Comparison of ENCODE assay signal across 16 cellular contexts in the genomic region with DNA sequence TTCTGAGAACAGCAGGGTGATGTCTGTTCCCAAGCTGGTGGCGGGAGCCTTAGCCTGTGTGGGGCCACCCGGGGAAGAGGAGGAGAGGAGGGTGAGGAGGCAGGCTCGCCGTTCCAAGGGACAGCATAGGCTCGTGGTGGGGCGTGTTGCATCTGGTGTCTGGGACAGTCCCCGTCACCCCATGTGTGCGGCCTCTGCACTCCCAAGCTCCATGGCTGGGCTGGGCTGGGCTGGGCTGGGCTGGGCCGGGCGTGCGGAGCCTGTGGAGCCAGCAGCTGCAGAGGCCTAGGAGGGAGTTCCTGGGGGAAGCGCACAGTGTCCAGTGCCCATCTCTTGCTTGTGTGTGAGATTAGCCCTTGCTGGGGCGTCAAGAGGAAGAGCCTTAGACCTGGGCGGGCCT. TPM values are rescaled to one million over a fixed set of nuclear protein-coding genes. Genes with fewer than 3 reads are reported as not detected.
DNase-seq lines count a peak whose midpoint lies in the region; ATAC-seq, FAIRE-seq and TF ChIP-seq lines count a peak whose summit lies in the region.
"Had no signal": no experiment of that assay in that cellular context is flagged by ENCODE, and none has a peak within 500 bp of the region (broad histone marks: within the 10 kb centered on the region; RNA-seq: fewer than 3 reads in every experiment).

No MANE protein-coding gene starts in this region.

- CTCF ChIA-PET in H1 (lab: Charles Lee; ENCODE audit: partially characterized antibody) (interaction anchor here (0.7 to 4.4 kb wide), 16 partner anchors 9 to 161 kb away, joined by 3 to 28 read pairs (median 3); a partner anchor contains a TSS), OCI-LY7 (lab: Charles Lee; ENCODE audit: unreplicated experiment) (no interaction called here)

- POLR2A ChIA-PET in H1 (lab: Charles Lee; ENCODE audit: partially characterized antibody), result interaction anchor here (0.7 to 4.8 kb wide), 6 partner anchors 9 to 91 kb away, joined by 3 to 30 read pairs (median 4); a partner anchor contains a TSS
- POLR2A ChIA-PET in OCI-LY7 (lab: Charles Lee), result no interaction called here

- peaks cover 96 to 100% (median 100%) of the 10 kb centered on the region in 10 experiments for H3K4me1 ChIP-seq in BLaER1 treated with 17β-estradiol and CSF1 and Interleukin-3, amounts not matched to agents 10 nM and 100 nM
- H3K4me1 ChIP-seq in HUES48 (ENCODE audit: control insufficient read depth, insufficient read depth, low read length) (peaks cover 12% of the 10 kb centered on the region; the same call in 1 of the 2 replicates), H1 (replicated peaks in 1 of 4; ENCODE audit: control insufficient read depth in 3 of 4, insufficient read depth in 4 of 4, low read length in 3 of 4) (peaks cover 0 to 17% (median 14%) of the 10 kb centered on the region in 4 experiments; a peak in 5 of 7 replicates), neural progenitor cell (peaks cover 24% of the 10 kb centered on the region), OCI-LY7 (ENCODE audit: insufficient read depth, low read length, poor library complexity, severe bottlenecking) (peaks cover 26% of the 10 kb centered on the region), aorta (ENCODE audit: control insufficient read depth in 1 of 2, insufficient read depth in 2 of 2, low read length in 2 of 2) (no peaks in the 10 kb centered on the region)
- H3K4me1 ChIP-seq: SJSA1 had no signal

- peak overlapping the region; percentile 90 to 99 (median 95) for H3K4me2 ChIP-seq in BLaER1 treated with 17β-estradiol and CSF1 and Interleukin-3, amounts not matched to agents 10 nM and 100 nM
- H3K4me2 ChIP-seq in H1 (ENCODE audit: insufficient read depth in 1 of 2, low read depth in 2 of 2, low read length in 2 of 2) (no peak overlapping the region), neural progenitor cell (no peak overlapping the region), OCI-LY7 (ENCODE audit: low read length) (no peak overlapping the region)

- H2AFZ ChIP-seq in H1 (ENCODE audit: low read length) (no peak overlapping the region), neural progenitor cell (replicated peaks) (no peak overlapping the region), OCI-LY7 (ENCODE audit: low read length) (no peak overlapping the region)

- TF ChIP-seq CTCF in H1 (IDR thresholded peaks at IDR 0.05; ENCODE audit: control extremely low read depth in 1 of 3, insufficient read depth in 1 of 3, low read depth in 1 of 3, low read length in 3 of 3) (no peak), neural progenitor cell (IDR thresholded peaks at IDR 0.05) (no peak), OCI-LY7 (conservative IDR thresholded peaks at IDR 0.05; ENCODE audit: low read length) (no peak)

- H4K5ac ChIP-seq in H1 (ENCODE audit: insufficient read length, low read depth, low read length), result no peak overlapping the region

- H2AK5ac ChIP-seq in H1 (ENCODE audit: low read depth, low read length), result no peak overlapping the region

- no peak for TF ChIP-seq POLR2A in H1 (IDR thresholded peaks at IDR 0.05; ENCODE audit: control extremely low read depth in 1 of 2, low read depth in 2 of 2, low read length in 2 of 2)

- H3K9me2 ChIP-seq in OCI-LY7 (ENCODE audit: insufficient read depth, low read length), result no peaks in the 10 kb centered on the region

- H4K8ac ChIP-seq in H1 (ENCODE audit: extremely low read depth, insufficient read depth, low read length), result no peak overlapping the region

- H3K4ac ChIP-seq in H1 (replicated peaks; ENCODE audit: insufficient read length, low read depth, low read length), result no peak overlapping the region

- no peak overlapping the region for H4K91ac ChIP-seq in H1 (replicated peaks; ENCODE audit: insufficient read length, low read length)

- no peak overlapping the region for H3K14ac ChIP-seq in H1 (ENCODE audit: insufficient read length)

- H3K36me3 ChIP-seq in BLaER1 treated with 17β-estradiol and CSF1 and Interleukin-3, amounts not matched to agents 10 nM and 100 nM, result no peaks in the 10 kb centered on the region
- H3K36me3 ChIP-seq in HUES48 (ENCODE audit: control insufficient read depth, insufficient read depth, low read length), result no peaks in the 10 kb centered on the region
- no peaks in the 10 kb centered on the region for H3K36me3 ChIP-seq in H1 (ENCODE audit: control insufficient read depth in 2 of 4, insufficient read depth in 4 of 4, low read length in 3 of 4)
- no peaks in the 10 kb centered on the region for H3K36me3 ChIP-seq in neural progenitor cell
- no peaks in the 10 kb centered on the region for H3K36me3 ChIP-seq in OCI-LY7 (ENCODE audit: insufficient read depth, low read length)
- H3K36me3 ChIP-seq in aorta (ENCODE audit: control insufficient read depth in 1 of 2, insufficient read depth in 2 of 2, low read length in 1 of 2), result no peaks in the 10 kb centered on the region
- H3K36me3 ChIP-seq: SJSA1 had no signal

- TF ChIP-seq EP300 in H1 (IDR thresholded peaks at IDR 0.05; ENCODE audit: borderline replicate concordance in 1 of 2, low read depth in 2 of 2, low read length in 2 of 2), result no peak

- peak overlapping the region in 8 of 11 experiments; percentile 15 to 85 (median 58); a peak in 8 of 22 replicates for H3K9ac ChIP-seq in BLaER1 treated with 17β-estradiol and CSF1 and Interleukin-3, amounts not matched to agents 10 nM and 100 nM
- H3K9ac ChIP-seq in HUES48 (ENCODE audit: low read depth, low read length) (no peak overlapping the region), H1 (replicated peaks in 1 of 4; ENCODE audit: extremely low read depth in 1 of 4, low read depth in 3 of 4, low read length in 3 of 4) (no peak overlapping the region), neural progenitor cell (no peak overlapping the region)

- no peak overlapping the region for H3K56ac ChIP-seq in H1 (replicated peaks; ENCODE audit: insufficient read length, low read depth, low read length)

- H3K9me3 ChIP-seq in BLaER1 treated with 17β-estradiol and CSF1 and Interleukin-3, amounts not matched to agents 10 nM and 100 nM (replicated peaks in 1 of 11), result no peaks in the 10 kb centered on the region
- H3K9me3 ChIP-seq in HUES48 (ENCODE audit: control insufficient read depth, insufficient read depth, low read length), result no peaks in the 10 kb centered on the region
- no peaks in the 10 kb centered on the region for H3K9me3 ChIP-seq in H1 (ENCODE audit: insufficient read depth in 2 of 2, low read depth in 1 of 2, low read length in 1 of 2)
- H3K9me3 ChIP-seq in neural progenitor cell (ENCODE audit: low read depth), result no peaks in the 10 kb centered on the region
- no peaks in the 10 kb centered on the region for H3K9me3 ChIP-seq in OCI-LY7 (ENCODE audit: low read length)
- H3K9me3 ChIP-seq in aorta (ENCODE audit: control insufficient read depth, low read length), result no peaks in the 10 kb centered on the region
- H3K9me3 ChIP-seq: SJSA1 had no signal

- peak overlapping the region; percentile 6 for H3K4me3 Mint-ChIP-seq in neural progenitor cell
- H3K4me3 Mint-ChIP-seq in activated CD4-positive, alpha-beta T cell treated with anti-CD3 and anti-CD28 coated beads, Interleukin-2, amount 10 ng/mL, durations not matched to agents 24 days and 14 days, result no peak overlapping the region

- H3K18ac ChIP-seq in H1 (ENCODE audit: extremely low read depth, low read length), result no peak overlapping the region

- H3K4me1 Mint-ChIP-seq in neural progenitor cell, result peaks cover 59% of the 10 kb centered on the region
- H3K4me1 Mint-ChIP-seq in activated CD4-positive, alpha-beta T cell treated with anti-CD3 and anti-CD28 coated beads, Interleukin-2, amount 10 ng/mL, durations not matched to agents 24 days and 14 days, result peaks cover 5% of the 10 kb centered on the region

- H3K27me3 ChIP-seq in BLaER1 treated with 17β-estradiol and CSF1 and Interleukin-3, amounts not matched to agents 10 nM and 100 nM, result peaks cover 0 to 21% (median 0%) of the 10 kb centered on the region in 11 experiments; a peak in 4 of 22 replicates
- no peaks in the 10 kb centered on the region for H3K27me3 ChIP-seq in HUES48 (ENCODE audit: control insufficient read depth, insufficient read depth, low read length)
- H3K27me3 ChIP-seq in H1 (replicated peaks in 1 of 4; ENCODE audit: control insufficient read depth in 3 of 4, extremely low read depth in 1 of 4, insufficient read depth in 3 of 4, low read length in 3 of 4), result no peaks in the 10 kb centered on the region
- no peaks in the 10 kb centered on the region for H3K27me3 ChIP-seq in neural progenitor cell
- no peaks in the 10 kb centered on the region for H3K27me3 ChIP-seq in aorta (ENCODE audit: control insufficient read depth in 1 of 2, insufficient read depth in 2 of 2, low read length in 1 of 2)
- H3K27me3 ChIP-seq: SJSA1 had no signal

- no peaks in the 10 kb centered on the region for H3K9me3 Mint-ChIP-seq in neural progenitor cell
- no peaks in the 10 kb centered on the region for H3K9me3 Mint-ChIP-seq in activated CD4-positive, alpha-beta T cell treated with anti-CD3 and anti-CD28 coated beads, Interleukin-2, amount 10 ng/mL, durations not matched to agents 24 days and 14 days

- WGBS in H1 (ENCODE audit: extremely low coverage in 1 of 2, insufficient coverage in 1 of 2, insufficient read length in 1 of 2, insufficient replicate concordance in 2 of 2, low coverage in 1 of 2, low lambda C conversion rate in 2 of 2, missing lambda C conversion rate in 1 of 2), 2 experiments, result 93% methylated on average over 11 of the region's 14 CpGs; no CpG with 5 or more reads in 1 of the 2 experiments
- WGBS in aorta, 2 donors, result 93 to 97% methylated on average over 10 to 14 of the region's 14 CpGs

- DNase-seq in H1 (ENCODE audit: low read depth in 1 of 2, low spot score in 2 of 2) (no peak), neural progenitor cell (ENCODE audit: low spot score) (no peak), OCI-LY7 (ENCODE audit: low spot score) (no peak), aorta (no peak)
- DNase-seq in activated CD4-positive, alpha-beta T cell treated with anti-CD3 and anti-CD28 coated beads, Interleukin-2, amount 10 ng/mL, durations not matched to agents 24 days and 14 days, result no peak
- DNase-seq in activated naive CD4-positive, alpha-beta T cell treated with anti-CD3 and anti-CD28 coated beads, Interleukin-2, amount 50 U/mL, for 16 hours, result no peak
- DNase-seq: C1 segment of cervical spinal cord, NCI-H1105, NCI-H1694 treated with DMSO at 0.1 percent for 48 hours, NCI-H345, NCI-H748 treated with DMSO at 0.1 percent for 48 hours had no signal

- no peaks in the 10 kb centered on the region for H3K23me2 ChIP-seq in H1 (ENCODE audit: low read depth, low read length)

- peaks cover 5% of the 10 kb centered on the region for H3K36me3 Mint-ChIP-seq in neural progenitor cell
- H3K36me3 Mint-ChIP-seq in activated CD4-positive, alpha-beta T cell treated with anti-CD3 and anti-CD28 coated beads, Interleukin-2, amount 10 ng/mL, durations not matched to agents 24 days and 14 days (ENCODE audit: low read depth), result no peaks in the 10 kb centered on the region

- no peak overlapping the region for H2BK20ac ChIP-seq in H1 (ENCODE audit: low read length)

- no peak for FAIRE-seq in H1 (lab: Jason Lieb, UNC)
- FAIRE-seq: A204.1, GM12892 had no signal

- intact Hi-C loops in OCI-LY7 (cut with micrococcal nuclease; ENCODE audit: unreplicated experiment), result loop anchor here (5.0 kb wide), 1 partner anchor 44 kb away; no protein-coding TSS in a partner anchor
- intact Hi-C loops in aorta (cut with DNase I), result no loop called here
- intact Hi-C loops in activated CD4-positive, alpha-beta T cell treated with anti-CD3 and anti-CD28 coated beads, Interleukin-2, amount 10 ng/mL, durations not matched to agents 24 days and 14 days (cut with micrococcal nuclease), result no loop called here

- H2BK15ac ChIP-seq in H1 (ENCODE audit: low read length), result 0 out of 2 replicates have a peak overlapping the region, but pooled peaks have one; percentile 29

- ATAC-seq in aorta (ENCODE audit: low FRiP score), result no peak

- TF ChIP-seq RAD21 in H1 (IDR thresholded peaks at IDR 0.05 in 1 of 2, conservative IDR thresholded peaks at IDR 0.05 in 1 of 2; ENCODE audit: low read depth in 2 of 2, low read length in 2 of 2), result no peak

- peak overlapping the region; percentile 22 for H3K27ac Mint-ChIP-seq in neural progenitor cell
- no peak overlapping the region for H3K27ac Mint-ChIP-seq in activated CD4-positive, alpha-beta T cell treated with anti-CD3 and anti-CD28 coated beads, Interleukin-2, amount 10 ng/mL, durations not matched to agents 24 days and 14 days

- no peak overlapping the region for H2BK12ac ChIP-seq in H1 (ENCODE audit: low read depth, low read length)

- no peak overlapping the region for H2BK5ac ChIP-seq in H1 (ENCODE audit: low read depth, low read length)

- H3K79me1 ChIP-seq in H1 (ENCODE audit: low read depth, low read length), result no peaks in the 10 kb centered on the region; the same call in 1 of the 2 replicates

- H3K27ac ChIP-seq in BLaER1 treated with 17β-estradiol and CSF1 and Interleukin-3, amounts not matched to agents 10 nM and 100 nM, result peak overlapping the region in 7 of 11 experiments; percentile 5 to 94 (median 91); a peak in 10 of 22 replicates
- H3K27ac ChIP-seq in HUES48 (ENCODE audit: low read depth, low read length) (peak overlapping the region; percentile 7), H1 (ENCODE audit: low read depth, low read length) (no peak overlapping the region), neural progenitor cell (no peak overlapping the region), OCI-LY7 (ENCODE audit: low read depth, low read length, poor library complexity, severe bottlenecking) (no peak overlapping the region), aorta (ENCODE audit: low read depth in 1 of 2, low read length in 2 of 2) (no peak overlapping the region)
- H3K27ac ChIP-seq: SJSA1 had no signal

- H4K20me1 ChIP-seq in BLaER1 treated with 17β-estradiol and CSF1 and Interleukin-3, amounts not matched to agents 10 nM and 100 nM, result peaks cover 0 to 9% (median 0%) of the 10 kb centered on the region in 11 experiments; a peak in 1 of 22 replicates
- H4K20me1 ChIP-seq in H1 (replicated peaks in 1 of 2; ENCODE audit: control insufficient read depth in 1 of 2, insufficient read depth in 2 of 2, low read length in 2 of 2), result no peaks in the 10 kb centered on the region
- H4K20me1 ChIP-seq in neural progenitor cell (ENCODE audit: low read depth), result no peaks in the 10 kb centered on the region
- H4K20me1 ChIP-seq in OCI-LY7 (ENCODE audit: insufficient read depth, low read length), result no peaks in the 10 kb centered on the region

- H3K79me2 ChIP-seq in H1 (ENCODE audit: control insufficient read depth in 1 of 2, insufficient read depth in 2 of 2, low read length in 2 of 2), result no peaks in the 10 kb centered on the region
- H3K79me2 ChIP-seq in neural progenitor cell (ENCODE audit: low read depth), result no peaks in the 10 kb centered on the region
- no peaks in the 10 kb centered on the region for H3K79me2 ChIP-seq in OCI-LY7 (ENCODE audit: insufficient read depth, low read depth, low read length)

- peaks cover 11% of the 10 kb centered on the region for H3K27me3 Mint-ChIP-seq in neural progenitor cell (ENCODE audit: insufficient read depth, low read depth)
- H3K27me3 Mint-ChIP-seq in activated CD4-positive, alpha-beta T cell treated with anti-CD3 and anti-CD28 coated beads, Interleukin-2, amount 10 ng/mL, durations not matched to agents 24 days and 14 days, result peaks cover 2% of the 10 kb centered on the region

- H2BK120ac ChIP-seq in H1 (replicated peaks; ENCODE audit: low read depth, low read length), result no peak overlapping the region

- BruUV-seq in OCI-LY7 (replicated peaks; lab: Mats Ljungman, UMichigan), result no TSS peak

- no peak overlapping the region for H3K4me3 ChIP-seq in BLaER1 treated with 17β-estradiol and CSF1 and Interleukin-3, amounts not matched to agents 10 nM and 100 nM
- no peak overlapping the region for H3K4me3 ChIP-seq in HUES48 (ENCODE audit: low read depth, low read length)
- no peak overlapping the region for H3K4me3 ChIP-seq in H1 (ENCODE audit: extremely low read depth in 1 of 4, insufficient read depth in 2 of 4, low read depth in 3 of 4, low read length in 4 of 4)
- no peak overlapping the region for H3K4me3 ChIP-seq in neural progenitor cell
- no peak overlapping the region for H3K4me3 ChIP-seq in OCI-LY7 (ENCODE audit: low read depth, low read length, poor library complexity, severe bottlenecking)
- H3K4me3 ChIP-seq in aorta (ENCODE audit: low read length in 2 of 2), result no peak overlapping the region
- H3K4me3 ChIP-seq: SJSA1 had no signal

- H3F3A ChIP-seq in neural progenitor cell (ENCODE audit: low read depth), result peaks cover 13% of the 10 kb centered on the region

- H3K23ac ChIP-seq in H1 (ENCODE audit: insufficient read length), result no peak overlapping the region

RNA-seq across cellular contexts. Expression of a gene that starts 20.9 kb away (rescaled TPM):
- 169 and 172 TPM in 2 replicates for total RNA-seq in H1 (2021; fragmentation: NEBNext Ultra II Directional; extraction: Animal tissue kit (Norgen Biotek cat#: 25700))
- polyA plus RNA-seq in H1 (2011; rRNA removed) (66.2 and 122 TPM in 2 replicates), aorta (10 to 100 TPM; 10.5 to 14.9 TPM)
- 46.4 TPM for polyA plus RNA-seq in H1 (2011; cell fraction: cytosol; rRNA removed)
- polyA plus RNA-seq in H1 (2011; cell fraction: nucleus; rRNA removed), result 147 TPM
- polyA plus RNA-seq in H1 (2012, experiment 1 of 2), result 68.1 to 127 TPM (median 115 TPM) in 4 replicates
- polyA plus RNA-seq in H1 (2012, experiment 2 of 2), result 102 TPM
- polyA plus RNA-seq in H1 (2013, experiment 1 of 2), result 175 TPM
- 184 TPM for polyA plus RNA-seq in H1 (2013, experiment 2 of 2)
- 41.7 and 42.6 TPM in 2 replicates for polyA minus RNA-seq in H1 (2011; rRNA and poly(A)+ RNA removed)
- polyA minus RNA-seq in H1 (2011; cell fraction: cytosol; rRNA and poly(A)+ RNA removed), result 87.8 TPM
- 79.3 TPM for polyA minus RNA-seq in H1 (2011; cell fraction: nucleus; rRNA and poly(A)+ RNA removed)
- total RNA-seq in neural progenitor cell (ENCODE audit: low replicate concordance) (13.2 and 60.0 TPM in 2 replicates), OCI-LY7 (2022) (54.8 and 63.6 TPM in 2 replicates), aorta (10 to 100 TPM; 58.9 to 79.9 TPM)
- 17.9 and 23.8 TPM in 2 replicates for total RNA-seq in OCI-LY7 (2014; rRNA removed; shearing (Covaris generic))
- total RNA-seq in activated CD4-positive, alpha-beta T cell treated with anti-CD3 and anti-CD28 coated beads, Interleukin-2, amount 10 ng/mL, durations not matched to agents 24 days and 14 days, result 35.6 and 38.0 TPM in 2 replicates

RNA-seq across cellular contexts. Expression of a gene that starts 52.1 kb away (rescaled TPM):
- 4.9 and 5.7 TPM in 2 replicates for total RNA-seq in H1 (2021; fragmentation: NEBNext Ultra II Directional; extraction: Animal tissue kit (Norgen Biotek cat#: 25700))
- polyA plus RNA-seq in H1 (2011; rRNA removed) (2.2 and 3.1 TPM in 2 replicates), aorta (10 to 100 TPM in 1 of 2 donors, 1 to 10 TPM in 1; 6.1 to 10.5 TPM)
- polyA plus RNA-seq in H1 (2011; cell fraction: cytosol; rRNA removed), result 3.1 TPM
- polyA plus RNA-seq in H1 (2011; cell fraction: nucleus; rRNA removed), result 7.4 TPM
- polyA plus RNA-seq in H1 (2012, experiment 1 of 2), result 3.0 to 4.0 TPM (median 3.7 TPM) in 4 replicates
- polyA plus RNA-seq in H1 (2012, experiment 2 of 2), result 2.0 TPM
- polyA plus RNA-seq in H1 (2013, experiment 1 of 2), result 2.6 TPM
- 2.5 TPM for polyA plus RNA-seq in H1 (2013, experiment 2 of 2)
- 2.8 and 3.1 TPM in 2 replicates for polyA minus RNA-seq in H1 (2011; rRNA and poly(A)+ RNA removed)
- 2.8 TPM for polyA minus RNA-seq in H1 (2011; cell fraction: cytosol; rRNA and poly(A)+ RNA removed)
- polyA minus RNA-seq in H1 (2011; cell fraction: nucleus; rRNA and poly(A)+ RNA removed), result 6.4 TPM
- total RNA-seq in neural progenitor cell (ENCODE audit: low replicate concordance) (4.6 and 10.1 TPM in 2 replicates), OCI-LY7 (2022) (6.2 and 8.6 TPM in 2 replicates), aorta (10 to 100 TPM; 12.0 to 18.2 TPM)
- total RNA-seq in OCI-LY7 (2014; rRNA removed; shearing (Covaris generic)), result 3.9 and 6.6 TPM in 2 replicates
- 11.7 and 12.3 TPM in 2 replicates for total RNA-seq in activated CD4-positive, alpha-beta T cell treated with anti-CD3 and anti-CD28 coated beads, Interleukin-2, amount 10 ng/mL, durations not matched to agents 24 days and 14 days

RNA-seq across cellular contexts. Expression of a gene that starts 55.6 kb away (rescaled TPM):
- 42.3 and 45.2 TPM in 2 replicates for total RNA-seq in H1 (2021; fragmentation: NEBNext Ultra II Directional; extraction: Animal tissue kit (Norgen Biotek cat#: 25700))
- polyA plus RNA-seq in H1 (2011; rRNA removed), result 36.8 and 60.5 TPM in 2 replicates
- polyA plus RNA-seq in H1 (2011; cell fraction: cytosol; rRNA removed), result 40.8 TPM
- polyA plus RNA-seq in H1 (2011; cell fraction: nucleus; rRNA removed), result 163 TPM
- 30.5 to 38.9 TPM (median 37.6 TPM) in 4 replicates for polyA plus RNA-seq in H1 (2012, experiment 1 of 2)
- 34.5 TPM for polyA plus RNA-seq in H1 (2012, experiment 2 of 2)
- polyA plus RNA-seq in H1 (2013, experiment 1 of 2), result 25.6 TPM
- 21.6 TPM for polyA plus RNA-seq in H1 (2013, experiment 2 of 2)
- polyA minus RNA-seq in H1 (2011; rRNA and poly(A)+ RNA removed), result 10.4 and 12.6 TPM in 2 replicates
- 21.5 TPM for polyA minus RNA-seq in H1 (2011; cell fraction: cytosol; rRNA and poly(A)+ RNA removed)
- 25.1 TPM for polyA minus RNA-seq in H1 (2011; cell fraction: nucleus; rRNA and poly(A)+ RNA removed)
- 9.3 and 52.2 TPM in 2 replicates for total RNA-seq in neural progenitor cell (ENCODE audit: low replicate concordance)
- total RNA-seq in OCI-LY7 (2014; rRNA removed; shearing (Covaris generic)), result 50.8 and 52.0 TPM in 2 replicates
- total RNA-seq in OCI-LY7 (2022), result 42.2 and 44.7 TPM in 2 replicates
- total RNA-seq in aorta, result 10 to 100 TPM; 14.8 to 24.3 TPM
- 10 to 100 TPM; 11.8 to 63.9 TPM for polyA plus RNA-seq in aorta
- 39.5 and 40.9 TPM in 2 replicates for total RNA-seq in activated CD4-positive, alpha-beta T cell treated with anti-CD3 and anti-CD28 coated beads, Interleukin-2, amount 10 ng/mL, durations not matched to agents 24 days and 14 days

Comparison
In these comparisons a context has a peak if more than half of its experiments do, and no peak if none do; other contexts are left out.
1. H3K27ac ChIP-seq: peak in BLaER1 treated with 17β-estradiol and CSF1 and Interleukin-3, amounts not matched to agents 10 nM and 100 nM (7 of 11) and HUES48 (single experiment); none in H1 (single experiment), neural progenitor cell (single experiment), OCI-LY7 (single experiment) and aorta (0 of 2).
2. H3K4me2 ChIP-seq: peak in BLaER1 treated with 17β-estradiol and CSF1 and Interleukin-3, amounts not matched to agents 10 nM and 100 nM (11 of 11); none in H1 (0 of 2), neural progenitor cell (single experiment) and OCI-LY7 (single experiment).
3. H3K9ac ChIP-seq: peak in BLaER1 treated with 17β-estradiol and CSF1 and Interleukin-3, amounts not matched to agents 10 nM and 100 nM (8 of 11); none in HUES48 (single experiment), H1 (0 of 4) and neural progenitor cell (single experiment).